ENCODE assay signal across 31 cellular contexts in genomic region chr1:223848536-223848935, GRCh38.
"Had no signal": no experiment of that assay in that cellular context is flagged by ENCODE, and none has a peak within 500 bp of the region (broad histone marks: within the 10 kb centered on the region; RNA-seq: fewer than 3 reads in every experiment).

No MANE protein-coding gene starts in this region.

- H3K27ac ChIP-seq: epithelial cell of prostate, gastrocnemius medialis, left lung, ovary, psoas muscle, transverse colon, vagina had no signal

- H3K9me3 ChIP-seq: gastrocnemius medialis, left lung, mucosa of descending colon, ovary, psoas muscle, sigmoid colon, thoracic aorta, transverse colon, upper lobe of right lung, vagina had no signal

- H3K27ac Mint-ChIP-seq: endodermal cell; stimulated activated memory B cell treated with anti-CD40 and anti-IgM and Interleukin-4, amounts not matched to agents 10 μg/mL and 1 μg/mL and 100 μg/mL, for 72 hours; stimulated activated naive CD8-positive, alpha-beta T cell treated with anti-CD3 and anti-CD28 coated beads, Interleukin-15, Interleukin-2, amounts not matched to agents 100 ng/mL and 50 ng/mL, for 24 hours had no signal

- H3K4me3 ChIP-seq: gastrocnemius medialis, left lung, mucosa of descending colon, ovary, psoas muscle, sigmoid colon, thoracic aorta, transverse colon, upper lobe of right lung, vagina had no signal

- H3K36me3 ChIP-seq: gastrocnemius medialis, left lung, ovary, sigmoid colon, thoracic aorta, transverse colon, upper lobe of right lung, vagina had no signal

- H3K9me3 Mint-ChIP-seq: dendritic cell treated with granulocyte-macrophage colony-stimulating factor and Interleukin-4, amounts not matched to agents 40 ng/mL and 50 ng/mL, for 4 days; endodermal cell; mesothelial cell of epicardium; naive B cell; stimulated activated memory B cell treated with anti-CD40 and anti-IgM and Interleukin-4, amounts not matched to agents 10 μg/mL and 1 μg/mL and 100 μg/mL, for 72 hours had no signal

- FAIRE-seq: colon, islet of Langerhans had no signal

- H3K27me3 ChIP-seq: gastrocnemius medialis, left lung, ovary, sigmoid colon, transverse colon, upper lobe of right lung, vagina had no signal

- H3K4me3 Mint-ChIP-seq: dendritic cell treated with granulocyte-macrophage colony-stimulating factor and Interleukin-4, amounts not matched to agents 40 ng/mL and 50 ng/mL, for 4 days; endodermal cell; mesothelial cell of epicardium; natural killer cell treated with Interleukin-12 subunit alpha and Interleukin-12 subunit beta and Interleukin-15 and Interleukin-18, amount 100 ng/mL, for 72 hours; stimulated activated memory B cell treated with anti-CD40 and anti-IgM and Interleukin-4, amounts not matched to agents 10 μg/mL and 1 μg/mL and 100 μg/mL, for 72 hours; stimulated activated naive CD8-positive, alpha-beta T cell treated with anti-CD3 and anti-CD28 coated beads, Interleukin-15, Interleukin-2, amounts not matched to agents 100 ng/mL and 50 ng/mL, for 24 hours had no signal

- ATAC-seq: esophagus mucosa; gastrocnemius medialis; left cardiac atrium; left lung; mucosa of descending colon; natural killer cell treated with Interleukin-12 subunit alpha and Interleukin-12 subunit beta and Interleukin-15 and Interleukin-18, amount 100 ng/mL, for 72 hours; psoas muscle; right cardiac atrium; stimulated activated memory B cell treated with anti-CD40 and anti-IgM and Interleukin-4, amounts not matched to agents 10 μg/mL and 1 μg/mL and 100 μg/mL, for 72 hours; upper lobe of right lung had no signal

- H3K36me3 Mint-ChIP-seq: mesothelial cell of epicardium; naive B cell; stimulated activated memory B cell treated with anti-CD40 and anti-IgM and Interleukin-4, amounts not matched to agents 10 μg/mL and 1 μg/mL and 100 μg/mL, for 72 hours had no signal

- DNase-seq: effector CD8-positive, alpha-beta T cell; endodermal cell; foreskin fibroblast; gastrocnemius medialis; head of caudate nucleus; left cardiac atrium; left lung; mesenchymal stem cell; mucosa of descending colon; naive B cell; nucleus accumbens; ovary; posterior cingulate gyrus; psoas muscle; right cardiac atrium; sigmoid colon; stimulated activated CD4-positive, alpha-beta T cell treated with anti-CD3 and anti-CD28 coated beads, Interleukin-2, amount 100 ng/mL, for 24 hours; stimulated activated CD4-positive, alpha-beta T cell treated with anti-CD3 and anti-CD28 coated beads, Interleukin-4, amount 100 ng/mL, for 24 hours; transverse colon; upper lobe of right lung had no signal

- H3K27me3 Mint-ChIP-seq: dendritic cell treated with granulocyte-macrophage colony-stimulating factor and Interleukin-4, amounts not matched to agents 40 ng/mL and 50 ng/mL, for 4 days; stimulated activated memory B cell treated with anti-CD40 and anti-IgM and Interleukin-4, amounts not matched to agents 10 μg/mL and 1 μg/mL and 100 μg/mL, for 72 hours; stimulated activated naive CD8-positive, alpha-beta T cell treated with anti-CD3 and anti-CD28 coated beads, Interleukin-15, Interleukin-2, amounts not matched to agents 100 ng/mL and 50 ng/mL, for 24 hours had no signal
